ENCODE assay signal across 2 cellular contexts in genomic region chr11:844693-845644, GRCh38.
A peak's percentile ranks its signal among the peaks of the same experiment; 100 is the strongest.
TF ChIP-seq lines count a peak whose summit lies in the region.

No MANE protein-coding gene starts in this region.

TF ChIP-seq in HEK293, 187 proteins besides CTCF, POLR2A, EP300 and RAD21 (continued from another document and continues in another):
- TF ChIP-seq ZBTB7A (tag by site-specific recombination; IDR thresholded peaks at IDR 0.05; ENCODE audit: low read depth) (no peak), ELK4 (IDR thresholded peaks at IDR 0.05; ENCODE audit: borderline replicate concordance, low read depth, low read length) (no peak), ZBTB26 (tag by site-specific recombination; optimal IDR thresholded peaks at IDR 0.05) (peak; percentile 3), KLF1 (tag by site-specific recombination; IDR thresholded peaks at IDR 0.05) (peak; percentile 89), ZNF366 (tag by site-specific recombination; conservative IDR thresholded peaks at IDR 0.05) (no peak), ZNF843 (tag by site-specific recombination; IDR thresholded peaks at IDR 0.05) (no peak), ZBTB48 (tag by site-specific recombination; IDR thresholded peaks at IDR 0.05) (no peak), ZSCAN16 (tag by site-specific recombination; IDR thresholded peaks at IDR 0.05) (no peak), HIC1 (tag by site-specific recombination; IDR thresholded peaks at IDR 0.05) (no peak), KLF7 (tag by site-specific recombination; IDR thresholded peaks at IDR 0.05; ENCODE audit: borderline replicate concordance) (no peak), ZNF658 (tag by site-specific recombination; IDR thresholded peaks at IDR 0.05) (no peak), ZNF544 (tag by site-specific recombination; IDR thresholded peaks at IDR 0.05) (no peak), ZNF16 (tag by site-specific recombination; IDR thresholded peaks at IDR 0.05; ENCODE audit: low read depth) (no peak), ZNF645 (tag by site-specific recombination; IDR thresholded peaks at IDR 0.05) (no peak), ZNF626 (tag by site-specific recombination; IDR thresholded peaks at IDR 0.05) (no peak), ZNF23 (tag by site-specific recombination; IDR thresholded peaks at IDR 0.05; ENCODE audit: borderline replicate concordance) (no peak), ZNF521 (tag by site-specific recombination; IDR thresholded peaks at IDR 0.05) (no peak), ZNF341 (tag by site-specific recombination; IDR thresholded peaks at IDR 0.05; ENCODE audit: low read depth) (no peak), ZBTB44 (tag by site-specific recombination; IDR thresholded peaks at IDR 0.05) (no peak), INSM2 (tag by site-specific recombination; IDR thresholded peaks at IDR 0.05) (no peak), ZNF596 (tag by site-specific recombination; IDR thresholded peaks at IDR 0.05) (no peak)

TF ChIP-seq in WTC11, 78 proteins besides CTCF, POLR2A, EP300 and RAD21 (continued from another document):
- TF ChIP-seq ZNF425 (CRISPR knock-in tag; conservative IDR thresholded peaks at IDR 0.05) = no peak
- TF ChIP-seq AFF4 (CRISPR knock-in tag; IDR thresholded peaks at IDR 0.05; ENCODE audit: borderline replicate concordance) = no peak
- TF ChIP-seq USF2 (CRISPR knock-in tag; IDR thresholded peaks at IDR 0.05) = peak; percentile 50; the same call in 1 of the 2 replicates
- no peak for TF ChIP-seq HMGXB4 (CRISPR knock-in tag; IDR thresholded peaks at IDR 0.05)
- no peak for TF ChIP-seq PRDM15 (CRISPR knock-in tag; IDR thresholded peaks at IDR 0.05)
- TF ChIP-seq CBFB (CRISPR knock-in tag; IDR thresholded peaks at IDR 0.05; ENCODE audit: low read depth) = 0 out of 2 replicates have a peak, but pooled peaks have one; percentile 46
- TF ChIP-seq ESRRA (CRISPR knock-in tag; IDR thresholded peaks at IDR 0.05; ENCODE audit: borderline replicate concordance) = 0 out of 2 replicates have a peak, but pooled peaks have one; percentile 55
- no peak for TF ChIP-seq ZNF121 (CRISPR knock-in tag; IDR thresholded peaks at IDR 0.05)
- TF ChIP-seq ZMAT4 (CRISPR knock-in tag; IDR thresholded peaks at IDR 0.05) = no peak
- no peak for TF ChIP-seq FOXJ3 (CRISPR knock-in tag; IDR thresholded peaks at IDR 0.05; ENCODE audit: borderline replicate concordance)
- TF ChIP-seq FOXP1 (CRISPR knock-in tag; IDR thresholded peaks at IDR 0.05; ENCODE audit: borderline replicate concordance) = no peak
- no peak for TF ChIP-seq ELF4 (CRISPR knock-in tag; IDR thresholded peaks at IDR 0.05; ENCODE audit: low read depth)
- TF ChIP-seq USF1 (CRISPR knock-in tag; IDR thresholded peaks at IDR 0.05) = no peak; the same call in 1 of the 2 replicates
